8 cellular contexts compared by ENCODE assay signal in genomic region chr14:56333361-56334279, GRCh38.
DNase-seq lines count a peak whose midpoint lies in the region; ATAC-seq, FAIRE-seq and TF ChIP-seq lines count a peak whose summit lies in the region.

No MANE protein-coding gene starts in this region.

- WGBS in A549 (ENCODE audit: missing lambda C conversion rate) = 77% methylated on average over 9 of the region's 9 CpGs
- 71 to 77% methylated on average over 9 of the region's 9 CpGs for WGBS in heart right ventricle, 2 donors

- no peaks in the 10 kb centered on the region for H3K27me3 ChIP-seq in heart right ventricle

- H3K4me3 ChIP-seq in A549 (no peak overlapping the region), heart right ventricle (no peak overlapping the region)

- no peak for FAIRE-seq in A549 (lab: Jason Lieb, UNC)

- intact Hi-C loops in heart right ventricle (cut with DNase I) = loop anchor here in 4 of 10 donors (10.0 kb wide), 3 partner anchors 209 to 599 kb away; no protein-coding TSS in a partner anchor

- TF ChIP-seq CTCF in A549 (IDR thresholded peaks at IDR 0.05) = no peak
- TF ChIP-seq CTCF in heart right ventricle (IDR thresholded peaks at IDR 0.05) = no peak

- no peaks in the 10 kb centered on the region for H3K9me3 ChIP-seq in A549
- no peaks in the 10 kb centered on the region for H3K9me3 ChIP-seq in heart right ventricle

- H3K27ac ChIP-seq in A549 = peak overlapping the region; percentile 55 to 79
- peak overlapping the region in 5 of 10 donors; percentile 11 to 78 (median 16) for H3K27ac ChIP-seq in heart right ventricle

- TF ChIP-seq EP300 in A549 (IDR thresholded peaks at IDR 0.05) = no peak

- TF ChIP-seq RAD21 in A549 (conservative IDR thresholded peaks at IDR 0.05 in 1 of 2, IDR thresholded peaks at IDR 0.05 in 1 of 2) = no peak

- H3K36me3 ChIP-seq in heart right ventricle = no peaks in the 10 kb centered on the region

- H3K4me1 ChIP-seq in A549 = peaks cover 10% of the 10 kb centered on the region
- peaks cover 0 to 30% (median 10%) of the 10 kb centered on the region in 9 donors for H3K4me1 ChIP-seq in heart right ventricle

- no peak for TF ChIP-seq POLR2A in A549 (IDR thresholded peaks at IDR 0.05; ENCODE audit: low read length)

- DNase-seq in A549 (ENCODE audit: low read depth in 1 of 2, low spot score in 1 of 2) = peak; percentile 30 to 77
- peak; percentile 87 for DNase-seq in HT1080 (ENCODE audit: low read depth)
- DNase-seq in SHP77 treated with DMSO at 0.1 percent for 48 hours (lab: John Stamatoyannopoulos, UW) = peak; percentile 93
- DNase-seq in heart right ventricle = no peak
- DNase-seq in stimulated activated CD4-positive, alpha-beta T cell treated with anti-CD3 and anti-CD28 coated beads, Interleukin-4, amount 100 ng/mL, for 4 hours = no peak
- DNase-seq in effector CD4-positive, alpha-beta T cell = no peak
- no peak for DNase-seq in DMS79 treated with DMSO at 0.1 percent for 48 hours (lab: John Stamatoyannopoulos, UW)

- POLR2A ChIA-PET in A549 (lab: Yijun Ruan, JAX) = no interaction called here

- peak; percentile 87 to 93; a peak in 5 of 6 replicates for ATAC-seq in A549
- ATAC-seq in heart right ventricle = peak in 7 of 8 donors; percentile 61 to 93 (median 82)
- ATAC-seq in HG03442 (IDR thresholded peaks at IDR 0.05; ENCODE audit: unreplicated experiment) = no peak

- H3K4me2 ChIP-seq in A549 = peak overlapping the region; percentile 24; the same call in 2 of the 3 replicates

- CTCF ChIA-PET in A549 (lab: Yijun Ruan, JAX) = interaction anchor here (0.7 kb wide), 1 partner anchor 108 kb away, joined by 3 read pairs; no protein-coding TSS in a partner anchor

TF ChIP-seq in A549, 52 proteins besides CTCF, POLR2A, EP300 and RAD21:
- no peak for TF ChIP-seq MAFK (IDR thresholded peaks at IDR 0.05; ENCODE audit: partially characterized antibody)
- no peak for TF ChIP-seq TFCP2L1 (CRISPR knock-in tag; IDR thresholded peaks at IDR 0.05)
- no peak for TF ChIP-seq FOSL2 (IDR thresholded peaks at IDR 0.05)
- TF ChIP-seq FOSL2 (CRISPR knock-in tag; IDR thresholded peaks at IDR 0.05) = peak; percentile 72
- peak; percentile 44; the same call in 1 of the 2 replicates for TF ChIP-seq MAX (IDR thresholded peaks at IDR 0.05)

Comparison
In these comparisons a context has a peak if more than half of its experiments do, and no peak if none do; other contexts are left out.
1. DNase-seq: peak in A549 (2 of 2), HT1080 (single experiment) and SHP77 treated with DMSO at 0.1 percent for 48 hours (single experiment); none in heart right ventricle (0 of 2), stimulated activated CD4-positive, alpha-beta T cell treated with anti-CD3 and anti-CD28 coated beads, Interleukin-4, amount 100 ng/mL, for 4 hours (0 of 2), effector CD4-positive, alpha-beta T cell (single experiment) and DMS79 treated with DMSO at 0.1 percent for 48 hours (single experiment).